ENCODE assay signal across 9 cellular contexts in genomic region chr3:160226740-160227048, GRCh38. TPM values are rescaled to one million over a fixed set of nuclear protein-coding genes. Genes with fewer than 3 reads are reported as not detected.
A peak's percentile ranks its signal among the peaks of the same experiment; 100 is the strongest.
DNase-seq lines count a peak whose midpoint lies in the region; ATAC-seq and TF ChIP-seq lines count a peak whose summit lies in the region.
"Had no signal": no experiment of that assay in that cellular context is flagged by ENCODE, and none has a peak within 500 bp of the region (broad histone marks: within the 10 kb centered on the region; RNA-seq: fewer than 3 reads in every experiment).

No MANE protein-coding gene starts in this region.

- H3K36me3 ChIP-seq in KMS-11 (ENCODE audit: insufficient read depth): no peaks in the 10 kb centered on the region
- no peaks in the 10 kb centered on the region for H3K36me3 ChIP-seq in OCI-LY7 (ENCODE audit: insufficient read depth, low read length)

- no peaks in the 10 kb centered on the region for H3K79me2 ChIP-seq in KMS-11 (ENCODE audit: insufficient read depth, low read depth)
- H3K79me2 ChIP-seq in OCI-LY7 (ENCODE audit: insufficient read depth, low read depth, low read length): no peaks in the 10 kb centered on the region

- BruUV-seq in OCI-LY7 (replicated peaks; lab: Mats Ljungman, UMichigan): no TSS peak

- no peaks in the 10 kb centered on the region for H3K36me3 Mint-ChIP-seq in CD4-positive, alpha-beta T cell (ENCODE audit: low read depth)
- H3K36me3 Mint-ChIP-seq in endothelial cell (ENCODE audit: low read depth, unreplicated experiment): no peaks in the 10 kb centered on the region
- H3K36me3 Mint-ChIP-seq in osteocyte (ENCODE audit: unreplicated experiment): peaks cover 1% of the 10 kb centered on the region

- H2AFZ ChIP-seq in KMS-11 (ENCODE audit: low read depth) (peak overlapping the region; percentile 84; the same call in 1 of the 2 replicates), OCI-LY7 (ENCODE audit: low read length) (no peak overlapping the region)

- H4K20me1 ChIP-seq in KMS-11 (ENCODE audit: insufficient read depth): no peaks in the 10 kb centered on the region
- no peaks in the 10 kb centered on the region for H4K20me1 ChIP-seq in OCI-LY7 (ENCODE audit: insufficient read depth, low read length)

- no peak for ATAC-seq in CD4-positive, alpha-beta T cell (ENCODE audit: poor library complexity)
- no peak for ATAC-seq in GM18868 (IDR thresholded peaks at IDR 0.05; ENCODE audit: unreplicated experiment)

- peaks cover 21% of the 10 kb centered on the region for H3K4me1 Mint-ChIP-seq in CD4-positive, alpha-beta T cell (ENCODE audit: low read depth)
- H3K4me1 Mint-ChIP-seq in endothelial cell (ENCODE audit: unreplicated experiment) (peaks cover 10% of the 10 kb centered on the region), osteocyte (ENCODE audit: unreplicated experiment) (peaks cover 11% of the 10 kb centered on the region)

- CTCF ChIA-PET in CD4-positive, alpha-beta T cell (lab: Charles Lee): no interaction called here
- CTCF ChIA-PET in OCI-LY7 (lab: Charles Lee; ENCODE audit: unreplicated experiment): no interaction called here

- no peaks in the 10 kb centered on the region for H3K9me3 ChIP-seq in CD4-positive, alpha-beta T cell (ENCODE audit: control insufficient read depth, low read length)
- no peaks in the 10 kb centered on the region for H3K9me3 ChIP-seq in OCI-LY7 (ENCODE audit: low read length)

- no peaks in the 10 kb centered on the region for H3K9me2 ChIP-seq in OCI-LY7 (ENCODE audit: insufficient read depth, low read length)

- H3K4me2 ChIP-seq in KMS-11 (peak overlapping the region; percentile 56; the same call in 1 of the 2 replicates), OCI-LY7 (ENCODE audit: low read length) (no peak overlapping the region)

- H3K4me3 ChIP-seq in KMS-11 (IDR thresholded peaks at IDR 0.05; ENCODE audit: insufficient read depth, low read depth, low read length) (peak overlapping the region; percentile 6), OCI-LY7 (ENCODE audit: low read depth, low read length, poor library complexity, severe bottlenecking) (no peak overlapping the region)

- no peak overlapping the region for H3K9ac ChIP-seq in KMS-11

- H3K27me3 Mint-ChIP-seq in CD4-positive, alpha-beta T cell: peaks cover 74% of the 10 kb centered on the region
- peaks cover 16% of the 10 kb centered on the region for H3K27me3 Mint-ChIP-seq in endothelial cell (ENCODE audit: unreplicated experiment)
- H3K27me3 Mint-ChIP-seq in osteocyte (ENCODE audit: unreplicated experiment): peaks cover 63% of the 10 kb centered on the region

- DNase-seq in CD4-positive, alpha-beta T cell: no peak
- no peak for DNase-seq in endothelial cell (ENCODE audit: low spot score)
- no peak for DNase-seq in osteocyte (ENCODE audit: extremely low spot score, unreplicated experiment)
- DNase-seq in NCI-H128 (lab: John Stamatoyannopoulos, UW; ENCODE audit: unreplicated experiment): no peak
- DNase-seq in OCI-LY7 (ENCODE audit: low spot score): no peak
- DNase-seq in CD1c-positive myeloid dendritic cell (ENCODE audit: extremely low spot score): no peak
- DNase-seq: KG1 had no signal

- no peaks in the 10 kb centered on the region for H3K9me3 Mint-ChIP-seq in CD4-positive, alpha-beta T cell
- H3K9me3 Mint-ChIP-seq in endothelial cell (ENCODE audit: unreplicated experiment) (no peaks in the 10 kb centered on the region), osteocyte (ENCODE audit: unreplicated experiment) (no peaks in the 10 kb centered on the region)

- POLR2A ChIA-PET in CD4-positive, alpha-beta T cell (lab: Charles Lee): no interaction called here
- POLR2A ChIA-PET in OCI-LY7 (lab: Charles Lee): interaction anchor here (0.7 kb wide), 1 partner anchor 9 kb away, joined by 3 read pairs; no protein-coding TSS in a partner anchor

- H3K27me3 ChIP-seq in CD4-positive, alpha-beta T cell (ENCODE audit: control insufficient read depth, insufficient read depth, low read length): peaks cover 68% of the 10 kb centered on the region
- H3K27me3 ChIP-seq in KMS-11 (ENCODE audit: insufficient read depth, low read depth): no peaks in the 10 kb centered on the region

- TF ChIP-seq CTCF in CD4-positive, alpha-beta T cell (IDR thresholded peaks at IDR 0.05): no peak
- no peak for TF ChIP-seq CTCF in KMS-11 (conservative IDR thresholded peaks at IDR 0.05; ENCODE audit: low read depth, low read length)
- no peak for TF ChIP-seq CTCF in endothelial cell (IDR thresholded peaks at IDR 0.05; ENCODE audit: unreplicated experiment)
- TF ChIP-seq CTCF in osteocyte (IDR thresholded peaks at IDR 0.05): no peak
- no peak for TF ChIP-seq CTCF in OCI-LY7 (conservative IDR thresholded peaks at IDR 0.05; ENCODE audit: low read length)

- no peaks in the 10 kb centered on the region for H3K4me1 ChIP-seq in KMS-11 (ENCODE audit: low read depth, poor library complexity, severe bottlenecking)
- H3K4me1 ChIP-seq in OCI-LY7 (ENCODE audit: insufficient read depth, low read length, poor library complexity, severe bottlenecking): no peaks in the 10 kb centered on the region

- intact Hi-C loops in CD4-positive, alpha-beta T cell (cut with DNase I, micrococcal nuclease): no loop called here
- intact Hi-C loops in OCI-LY7 (cut with micrococcal nuclease; ENCODE audit: unreplicated experiment): no loop called here

- peak overlapping the region; percentile 90 for H3K4me3 Mint-ChIP-seq in CD4-positive, alpha-beta T cell
- peak overlapping the region; percentile 76 for H3K4me3 Mint-ChIP-seq in endothelial cell (ENCODE audit: unreplicated experiment)
- H3K4me3 Mint-ChIP-seq in osteocyte (ENCODE audit: unreplicated experiment): peak overlapping the region; percentile 66

- H3K27ac Mint-ChIP-seq in CD4-positive, alpha-beta T cell: no peak overlapping the region
- H3K27ac Mint-ChIP-seq in endothelial cell (ENCODE audit: unreplicated experiment) (no peak overlapping the region), osteocyte (ENCODE audit: unreplicated experiment) (no peak overlapping the region)

- no peak overlapping the region for H3K27ac ChIP-seq in CD4-positive, alpha-beta T cell (ENCODE audit: low read depth, low read length)
- H3K27ac ChIP-seq in KMS-11 (no peak overlapping the region), OCI-LY7 (ENCODE audit: low read depth, low read length, poor library complexity, severe bottlenecking) (no peak overlapping the region)

RNA-seq across cellular contexts. Expression of gene C3orf80, which starts 1.5 kb away (rescaled TPM):
- not detected for total RNA-seq in CD4-positive, alpha-beta T cell
- not detected for total RNA-seq in endothelial cell (ENCODE audit: unreplicated experiment)
- total RNA-seq in osteocyte: not detected in 2 replicates
- total RNA-seq in OCI-LY7 (2014; rRNA removed; shearing (Covaris generic)): not detected in 2 replicates
- total RNA-seq in OCI-LY7 (2022): not detected in 2 replicates
